In genomic region chr12:49295087-49296001, GRCh38 we compare ENCODE assay signal across 14 cellular contexts. TPM values are rescaled to one million over a fixed set of nuclear protein-coding genes. Genes with fewer than 3 reads are reported as not detected.
DNase-seq lines count a peak whose midpoint lies in the region; ATAC-seq, FAIRE-seq and TF ChIP-seq lines count a peak whose summit lies in the region.
"Had no signal": no experiment of that assay in that cellular context is flagged by ENCODE, and none has a peak within 500 bp of the region (broad histone marks: within the 10 kb centered on the region; RNA-seq: fewer than 3 reads in every experiment).

Gene PRPH (plus strand): TSS chr12:49295147. CDS start chr12:49295201, 54 bp downstream.

- ATAC-seq in HepG2 (peak; percentile 17), right lobe of liver (no peak), HG03039 (IDR thresholded peaks at IDR 0.05; ENCODE audit: unreplicated experiment) (no peak)

- BruUV-seq in HepG2 (replicated peaks; lab: Mats Ljungman, UMichigan), result no TSS peak

- intact Hi-C loops in HepG2 (cut with micrococcal nuclease; ENCODE audit: unreplicated experiment) (no loop called here), right lobe of liver (cut with DNase I) (no loop called here), vagina (cut with DNase I) (no loop called here), prostate gland (cut with DNase I) (loop anchor here (5.0 kb wide), 1 partner anchor 37 kb away; no protein-coding TSS in a partner anchor)

- TF ChIP-seq CTCF in HepG2 (CRISPR knock-in tag; IDR thresholded peaks at IDR 0.05) (peak; percentile 44; the same call in 1 of the 2 replicates), right lobe of liver (IDR thresholded peaks at IDR 0.05) (no peak), bronchial epithelial cell (IDR thresholded peaks at IDR 0.05; ENCODE audit: insufficient read depth, low read length, severe bottlenecking) (peak; percentile 1), kidney epithelial cell (IDR thresholded peaks at IDR 0.05; ENCODE audit: insufficient read depth, low read length, poor library complexity, severe bottlenecking) (peak; percentile 10), vagina (IDR thresholded peaks at IDR 0.05) (no peak), prostate gland (IDR thresholded peaks at IDR 0.05) (no peak)

- no peak for TF ChIP-seq POLR2A in HepG2 (IDR thresholded peaks at IDR 0.05; ENCODE audit: insufficient read depth in 1 of 2, low read depth in 2 of 2, low read length in 2 of 2)
- TF ChIP-seq POLR2A in right lobe of liver (IDR thresholded peaks at IDR 0.05), result no peak
- TF ChIP-seq POLR2A in vagina (IDR thresholded peaks at IDR 0.05), result no peak
- no peak for TF ChIP-seq POLR2A in prostate gland (IDR thresholded peaks at IDR 0.05)

- H3K27ac ChIP-seq in HepG2 (ENCODE audit: extremely low read length, insufficient read depth, low read length) (no peak within 1 kb of the TSS), right lobe of liver (no peak within 1 kb of the TSS), vagina (no peak within 1 kb of the TSS), prostate gland (no peak within 1 kb of the TSS)

- DNase-seq in HepG2 (ENCODE audit: low spot score), result no peak
- DNase-seq in right lobe of liver, result no peak
- no peak for DNase-seq in bronchial epithelial cell (ENCODE audit: low read depth)
- no peak for DNase-seq in kidney epithelial cell (ENCODE audit: low read depth)
- DNase-seq in vagina (ENCODE audit: extremely low spot score in 2 of 2), result no peak
- DNase-seq in prostate gland (ENCODE audit: low spot score), result no peak
- no peak for DNase-seq in activated gamma-delta T cell (lab: John Stamatoyannopoulos, UW)
- DNase-seq: C1 segment of cervical spinal cord; effector CD4-positive, alpha-beta T cell; HFFc6; hippocampal formation; MM.1S; NCI-H446 treated with DMSO at 0.1 percent for 48 hours had no signal

- H3K4me3 ChIP-seq in HepG2 (replicated peaks in 1 of 3; ENCODE audit: insufficient read depth in 1 of 3, low read depth in 2 of 3, low read length in 3 of 3) (peak within 1 kb of the TSS in 2 of 3 experiments; percentile 20 to 57; a peak in 4 of 6 replicates), right lobe of liver (no peak within 1 kb of the TSS), bronchial epithelial cell (ENCODE audit: low read depth, low read length) (no peak within 1 kb of the TSS), kidney epithelial cell (ENCODE audit: low read depth, low read length) (no peak within 1 kb of the TSS), vagina (peak within 1 kb of the TSS; percentile 2 to 17), prostate gland (no peak within 1 kb of the TSS)

- H3K79me2 ChIP-seq in HepG2 (ENCODE audit: insufficient read depth, low read length), result no peaks in the 10 kb centered on the region

- POLR2A ChIA-PET in HepG2 (lab: Yijun Ruan, JAX), result interaction anchor here (0.9 to 1.2 kb wide), 3 partner anchors 16 to 30 kb away, joined by 3 to 4 read pairs (median 4); no protein-coding TSS in a partner anchor

- H3K4me1 ChIP-seq in HepG2 (ENCODE audit: insufficient read depth, low read length), result peaks cover 13% of the 10 kb centered on the region
- H3K4me1 ChIP-seq in right lobe of liver, result no peaks in the 10 kb centered on the region
- peaks cover 45% of the 10 kb centered on the region for H3K4me1 ChIP-seq in vagina
- H3K4me1 ChIP-seq in prostate gland (replicated peaks), result no peaks in the 10 kb centered on the region

- 37% methylated on average over 2 of the region's 82 CpGs for WGBS in HepG2 (ENCODE audit: low lambda C conversion rate)
- WGBS in right lobe of liver (ENCODE audit: insufficient coverage, low coverage, low lambda C conversion rate, missing lambda C conversion rate), result 4% methylated on average over 19 of the region's 82 CpGs
- WGBS in prostate gland, result 20% methylated on average over 74 of the region's 82 CpGs

- H3K9me3 ChIP-seq in HepG2 (ENCODE audit: low read length), result no peaks in the 10 kb centered on the region
- no peaks in the 10 kb centered on the region for H3K9me3 ChIP-seq in right lobe of liver
- H3K9me3 ChIP-seq in vagina, result no peaks in the 10 kb centered on the region
- H3K9me3 ChIP-seq in prostate gland, result no peaks in the 10 kb centered on the region

- FAIRE-seq in HepG2 (lab: Jason Lieb, UNC), result no peak
- FAIRE-seq in bronchial epithelial cell (lab: Jason Lieb, UNC), result no peak

- H4K20me1 ChIP-seq in HepG2 (ENCODE audit: insufficient read depth, low read length), result no peaks in the 10 kb centered on the region

- TF ChIP-seq RAD21 in HepG2 (CRISPR knock-in tag; IDR thresholded peaks at IDR 0.05), result no peak

- H3K27me3 ChIP-seq in HepG2 (ENCODE audit: control insufficient read depth in 1 of 2, insufficient read depth in 2 of 2, low read length in 2 of 2) (peaks cover 16 to 69% of the 10 kb centered on the region in 2 experiments), right lobe of liver (peaks cover 14 to 25% of the 10 kb centered on the region in 2 donors), bronchial epithelial cell (ENCODE audit: control insufficient read depth, insufficient read depth, low read length) (peaks cover 38% of the 10 kb centered on the region), kidney epithelial cell (ENCODE audit: control insufficient read depth, insufficient read depth, low read length) (peaks cover 57% of the 10 kb centered on the region), vagina (peaks cover 13% of the 10 kb centered on the region), prostate gland (replicated peaks; ENCODE audit: insufficient read depth) (peaks cover 21% of the 10 kb centered on the region)

- no peak within 1 kb of the TSS for H3K9ac ChIP-seq in HepG2 (ENCODE audit: insufficient read depth, low read depth, low read length)

- CTCF ChIA-PET in HepG2 (lab: Yijun Ruan, JAX; ENCODE audit: low intra/inter-chr PET ratio, low total read pairs), result no interaction called here

- in situ Hi-C loops in HepG2 (cut with HindIII; ENCODE audit: extremely low pct_ligation_motif_present, low pct_unique_long_range_greater_than_20kb), result no loop called here

- peak within 1 kb of the TSS; percentile 71 for H3K4me2 ChIP-seq in HepG2 (ENCODE audit: low read depth, low read length)

- H3K36me3 ChIP-seq in HepG2 (replicated peaks in 1 of 2; ENCODE audit: control insufficient read depth in 1 of 2, insufficient read depth in 2 of 2, low read length in 2 of 2) (no peaks in the 10 kb centered on the region), right lobe of liver (no peaks in the 10 kb centered on the region), bronchial epithelial cell (ENCODE audit: control insufficient read depth, insufficient read depth, low read length) (no peaks in the 10 kb centered on the region), kidney epithelial cell (ENCODE audit: control insufficient read depth, insufficient read depth, low read length) (no peaks in the 10 kb centered on the region), vagina (no peaks in the 10 kb centered on the region), prostate gland (no peaks in the 10 kb centered on the region)

- no peak within 1 kb of the TSS for H2AFZ ChIP-seq in HepG2 (ENCODE audit: low read length)

- no peak for TF ChIP-seq EP300 in HepG2 (IDR thresholded peaks at IDR 0.05; ENCODE audit: low read depth in 2 of 2, low read length in 2 of 2)
- no peak for TF ChIP-seq EP300 in HepG2 (CRISPR knock-in tag; IDR thresholded peaks at IDR 0.05; ENCODE audit: borderline replicate concordance)

TF ChIP-seq in HepG2, 621 proteins besides CTCF, POLR2A, EP300 and RAD21 (continues in another document):
- TF ChIP-seq, protein P1, sequence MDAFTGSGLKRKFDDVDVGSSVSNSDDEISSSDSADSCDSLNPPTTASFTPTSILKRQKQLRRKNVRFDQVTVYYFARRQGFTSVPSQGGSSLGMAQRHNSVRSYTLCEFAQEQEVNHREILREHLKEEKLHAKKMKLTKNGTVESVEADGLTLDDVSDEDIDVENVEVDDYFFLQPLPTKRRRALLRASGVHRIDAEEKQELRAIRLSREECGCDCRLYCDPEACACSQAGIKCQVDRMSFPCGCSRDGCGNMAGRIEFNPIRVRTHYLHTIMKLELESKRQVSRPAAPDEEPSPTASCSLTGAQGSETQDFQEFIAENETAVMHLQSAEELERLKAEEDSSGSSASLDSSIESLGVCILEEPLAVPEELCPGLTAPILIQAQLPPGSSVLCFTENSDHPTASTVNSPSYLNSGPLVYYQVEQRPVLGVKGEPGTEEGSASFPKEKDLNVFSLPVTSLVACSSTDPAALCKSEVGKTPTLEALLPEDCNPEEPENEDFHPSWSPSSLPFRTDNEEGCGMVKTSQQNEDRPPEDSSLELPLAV (CRISPR knock-in tag; conservative IDR thresholded peaks at IDR 0.05; ENCODE audit: low read depth), result 0 out of 2 replicates have a peak, but pooled peaks have one; percentile 41
- TF ChIP-seq ZSCAN25 (CRISPR knock-in tag; IDR thresholded peaks at IDR 0.05), result no peak
- peak; percentile 63; the same call in 1 of the 2 replicates for TF ChIP-seq MTA1 (CRISPR knock-in tag; IDR thresholded peaks at IDR 0.05; ENCODE audit: borderline replicate concordance)
- peak; percentile 26; the same call in 1 of the 2 replicates for TF ChIP-seq GABPB1 (CRISPR knock-in tag; IDR thresholded peaks at IDR 0.05)

RNA-seq across cellular contexts. Expression of gene PRPH, which starts in this region (rescaled TPM):
- total RNA-seq in HepG2 (2016; rRNA removed; fragmentation: Illumina TruSeq; extraction: Trizol), result not detected in 2 replicates
- not detected in 2 replicates for total RNA-seq in HepG2 (2016; cell fraction: cytosol; rRNA removed; fragmentation: Illumina TruSeq; extraction: Trizol; ENCODE audit: low read depth)
- total RNA-seq in HepG2 (2016; cell fraction: insoluble cytoplasmic fraction; rRNA removed; fragmentation: Illumina TruSeq; extraction: Trizol), result not detected in 2 replicates
- total RNA-seq in HepG2 (2016; cell fraction: membrane; rRNA removed; fragmentation: Illumina TruSeq; extraction: Trizol), result not detected in 2 replicates
- not detected in 2 replicates for total RNA-seq in HepG2 (2016; cell fraction: nucleus; rRNA removed; fragmentation: Illumina TruSeq; extraction: Trizol)
- 0.12 and 0.51 TPM in 2 replicates for polyA plus RNA-seq in HepG2 (2011; rRNA removed)
- polyA plus RNA-seq in HepG2 (2011; cell fraction: cytosol; rRNA removed), result 0.44 and 0.54 TPM in 2 replicates
- polyA plus RNA-seq in HepG2 (2011; cell fraction: nucleus; rRNA removed), result 0.16 and 0.35 TPM in 2 replicates
- polyA plus RNA-seq in HepG2 (2012), result 0.36 TPM in 1 of 2 replicates, not detected in the other
- not detected in 2 replicates for polyA plus RNA-seq in HepG2 (2016; cell fraction: cytosol; fragmentation: Illumina TruSeq; extraction: Trizol; ENCODE audit: low read depth)
- polyA plus RNA-seq in HepG2 (2016; cell fraction: insoluble cytoplasmic fraction; fragmentation: Illumina TruSeq; extraction: Trizol; ENCODE audit: low read depth), result not detected in 2 replicates
- polyA plus RNA-seq in HepG2 (2016; cell fraction: membrane; fragmentation: Illumina TruSeq; extraction: Trizol; ENCODE audit: low read depth), result 0.17 TPM in 1 of 2 replicates, not detected in the other
- not detected in 2 replicates for polyA plus RNA-seq in HepG2 (2016; cell fraction: nucleus; fragmentation: Illumina TruSeq; extraction: Trizol; ENCODE audit: insufficient read depth, low read depth)
- polyA minus RNA-seq in HepG2 (2011; rRNA and poly(A)+ RNA removed; ENCODE audit: low replicate concordance), result 0.08 and 0.51 TPM in 2 replicates
- not detected in 2 replicates for polyA minus RNA-seq in HepG2 (2011; cell fraction: cytosol; rRNA and poly(A)+ RNA removed)
- polyA minus RNA-seq in HepG2 (2011; cell fraction: nucleus; rRNA and poly(A)+ RNA removed), result not detected in 2 replicates
- not detected for total RNA-seq in right lobe of liver
- 0.26 and 0.51 TPM in 2 replicates for total RNA-seq in bronchial epithelial cell
- 0.21 and 0.41 TPM in 2 replicates for total RNA-seq in kidney epithelial cell
- 17.2 TPM for total RNA-seq in vagina
- 10 to 100 TPM in 1 of 2 donors, 1 to 10 TPM in 1; 1.4 to 11.4 TPM for total RNA-seq in prostate gland
- total RNA-seq: HFFc6 had no signal

Comparison
In these comparisons a context has a peak if more than half of its experiments do, and no peak if none do; other contexts are left out.
1. CTCF ChIP-seq: peak in HepG2 (single experiment), bronchial epithelial cell (single experiment) and kidney epithelial cell (single experiment); none in right lobe of liver (0 of 4), vagina (0 of 3) and prostate gland (0 of 4).
2. Peak in ATAC-seq, H3K4me3 ChIP-seq and H3K4me2 ChIP-seq in HepG2; RNA of the gene not detected or under 1 TPM.
3. H3K4me3 ChIP-seq: peak in vagina (2 of 2); none in right lobe of liver (0 of 3), bronchial epithelial cell (single experiment), kidney epithelial cell (single experiment) and prostate gland (0 of 2).